In the genomic region with DNA sequence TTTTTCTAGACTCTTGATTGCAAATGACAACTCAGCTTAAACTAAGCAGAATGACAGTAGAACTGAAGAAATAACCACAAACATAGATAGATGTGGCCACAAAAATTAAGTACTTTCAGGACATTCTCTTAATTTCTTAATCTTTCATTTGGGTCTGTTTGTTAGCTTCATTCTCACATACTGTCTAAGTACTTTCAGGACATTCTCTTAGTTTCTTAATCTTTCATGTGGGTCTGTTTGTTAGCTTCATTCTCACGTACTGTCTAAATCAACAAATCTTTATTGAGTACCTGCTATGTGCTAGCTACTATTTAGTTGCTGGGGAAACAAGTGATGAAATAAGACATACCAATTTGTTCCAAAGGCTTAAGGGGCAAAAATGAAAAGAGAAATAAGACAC, we compare ENCODE assay signal across 1 cellular context.
TF ChIP-seq lines count a peak whose summit lies in the region.

No MANE protein-coding gene starts in this region.

TF ChIP-seq in HEK293T, 16 proteins besides CTCF, POLR2A, EP300 and RAD21 (continued from another document):
- no peak for TF ChIP-seq PKNOX1 (IDR thresholded peaks at IDR 0.05)
